Comparison of ENCODE assay signal across 18 cellular contexts in genomic region chr15:63587527-63587926, GRCh38. TPM values are rescaled to one million over a fixed set of nuclear protein-coding genes. Genes with fewer than 3 reads are reported as not detected.
DNase-seq lines count a peak whose midpoint lies in the region; ATAC-seq, FAIRE-seq and TF ChIP-seq lines count a peak whose summit lies in the region.
"Had no signal": no experiment of that assay in that cellular context is flagged by ENCODE, and none has a peak within 500 bp of the region (broad histone marks: within the 10 kb centered on the region; RNA-seq: fewer than 3 reads in every experiment).

No MANE protein-coding gene starts in this region.

- DNase-seq in AG09319 (ENCODE audit: extremely low read depth, low read depth) (peak; percentile 42), HFFc6 (peak; percentile 33), K562 (ENCODE audit: extremely low read depth in 1 of 4, low spot score in 3 of 4) (no peak), left colon (no peak), GM12892 (ENCODE audit: insufficient read length) (no peak), progenitor cell of endocrine pancreas (ENCODE audit: low spot score, unreplicated experiment) (no peak), glutamatergic neuron (no peak)
- DNase-seq in natural killer cell treated with Interleukin-12 subunit alpha and Interleukin-12 subunit beta and Interleukin-15 and Interleukin-18, amount 100 ng/mL, for 72 hours (ENCODE audit: low spot score), result no peak
- DNase-seq: activated CD8-positive, alpha-beta memory T cell treated with anti-CD3 and anti-CD28 coated beads, Interleukin-2, amount 50 U/mL, for 4 hours; activated naive CD4-positive, alpha-beta T cell; lower lobe of right lung; NCI-H146; NCI-H2227 treated with DMSO at 0.1 percent for 48 hours; NK-92 treated with Interleukin-12 subunit alpha and Interleukin-12 subunit beta, amount 100 ng/mL, for 24 hours; stimulated activated CD4-positive, alpha-beta T cell treated with anti-CD3 and anti-CD28 coated beads, Interleukin-4, amount 100 ng/mL, for 1 hour had no signal

- no peak for TF ChIP-seq RAD21 in K562 (CRISPR knock-in tag; conservative IDR thresholded peaks at IDR 0.05 in 1 of 2, IDR thresholded peaks at IDR 0.05 in 1 of 2)

- H3K9me1 ChIP-seq in K562 (ENCODE audit: control insufficient read depth, insufficient read depth, low read length), result no peaks in the 10 kb centered on the region

- no TSS peak for BruUV-seq in K562 (replicated peaks; lab: Mats Ljungman, UMichigan)

- H3K36me3 Mint-ChIP-seq in HFFc6 (ENCODE audit: low read depth), result peaks cover 53% of the 10 kb centered on the region
- peaks cover 67% of the 10 kb centered on the region for H3K36me3 Mint-ChIP-seq in progenitor cell of endocrine pancreas (ENCODE audit: insufficient read depth)
- H3K36me3 Mint-ChIP-seq in natural killer cell treated with Interleukin-12 subunit alpha and Interleukin-12 subunit beta and Interleukin-15 and Interleukin-18, amount 100 ng/mL, for 72 hours, result peaks cover 37% of the 10 kb centered on the region
- peaks cover 21% of the 10 kb centered on the region for H3K36me3 Mint-ChIP-seq in glutamatergic neuron (ENCODE audit: unreplicated experiment)

- no peak for TF ChIP-seq EP300 in K562 (IDR thresholded peaks at IDR 0.05; ENCODE audit: low read length)

- CTCF ChIA-PET in K562 (lab: Yijun Ruan, JAX; ENCODE audit: low intra/inter-chr PET ratio), result no interaction called here

- H4K20me1 ChIP-seq in K562 (replicated peaks; ENCODE audit: control insufficient read depth, insufficient read depth, low read length), result no peaks in the 10 kb centered on the region

- H3K4me2 ChIP-seq in K562 (ENCODE audit: insufficient read depth, low read length), result no peak overlapping the region

- no peaks in the 10 kb centered on the region for H3K27me3 Mint-ChIP-seq in HFFc6 (ENCODE audit: insufficient read depth)
- H3K27me3 Mint-ChIP-seq in progenitor cell of endocrine pancreas, result no peaks in the 10 kb centered on the region
- H3K27me3 Mint-ChIP-seq in natural killer cell treated with Interleukin-12 subunit alpha and Interleukin-12 subunit beta and Interleukin-15 and Interleukin-18, amount 100 ng/mL, for 72 hours, result no peaks in the 10 kb centered on the region
- H3K27me3 Mint-ChIP-seq in glutamatergic neuron (ENCODE audit: unreplicated experiment), result peaks cover 1% of the 10 kb centered on the region

- no peaks in the 10 kb centered on the region for H3K27me3 ChIP-seq in K562 (ENCODE audit: control insufficient read depth in 2 of 2, insufficient read depth in 2 of 2, low read length in 2 of 2)

- peaks cover 33% of the 10 kb centered on the region for H3K4me1 Mint-ChIP-seq in HFFc6 (ENCODE audit: low read depth)
- H3K4me1 Mint-ChIP-seq in progenitor cell of endocrine pancreas (ENCODE audit: low read depth), result peaks cover 20% of the 10 kb centered on the region
- peaks cover 1 to 13% of the 10 kb centered on the region in 2 donors for H3K4me1 Mint-ChIP-seq in natural killer cell treated with Interleukin-12 subunit alpha and Interleukin-12 subunit beta and Interleukin-15 and Interleukin-18, amount 100 ng/mL, for 72 hours (ENCODE audit: low read depth in 2 of 2)
- H3K4me1 Mint-ChIP-seq in glutamatergic neuron (ENCODE audit: low read depth, unreplicated experiment), result no peaks in the 10 kb centered on the region

- no peak overlapping the region for H3K9ac ChIP-seq in K562 (ENCODE audit: insufficient read depth in 1 of 2, low read depth in 2 of 2, low read length in 2 of 2)

- H3K4me3 ChIP-seq in K562, result no peak overlapping the region
- H3K4me3 ChIP-seq: lower lobe of right lung, skin epidermis had no signal

- intact Hi-C loops in K562 (cut with micrococcal nuclease), result no loop called here
- intact Hi-C loops in left colon (cut with DNase I, micrococcal nuclease), result no loop called here

- ATAC-seq in K562 (no peak), left colon (peak; percentile 33)
- no peak for ATAC-seq in natural killer cell treated with Interleukin-12 subunit alpha and Interleukin-12 subunit beta and Interleukin-15 and Interleukin-18, amount 100 ng/mL, for 72 hours

- WGBS in K562 (ENCODE audit: insufficient coverage, low coverage, missing lambda C conversion rate), result 91% methylated on average over 2 of the region's 2 CpGs

- FAIRE-seq in K562 (lab: Jason Lieb, UNC), result peak; percentile 67
- no peak for FAIRE-seq in GM12892 (lab: Jason Lieb, UNC)
- FAIRE-seq: D721Med had no signal

- H3K9me3 Mint-ChIP-seq in HFFc6 (no peaks in the 10 kb centered on the region), progenitor cell of endocrine pancreas (ENCODE audit: low read depth) (peaks cover 9% of the 10 kb centered on the region), glutamatergic neuron (ENCODE audit: unreplicated experiment) (no peaks in the 10 kb centered on the region)
- H3K9me3 Mint-ChIP-seq in natural killer cell treated with Interleukin-12 subunit alpha and Interleukin-12 subunit beta and Interleukin-15 and Interleukin-18, amount 100 ng/mL, for 72 hours, result no peaks in the 10 kb centered on the region

- TF ChIP-seq POLR2A in K562 (conservative IDR thresholded peaks at IDR 0.05) (no peak), GM12892 (IDR thresholded peaks at IDR 0.05; ENCODE audit: low read depth, low read length) (no peak)

- no peaks in the 10 kb centered on the region for H3K9me3 ChIP-seq in K562 (replicated peaks; ENCODE audit: control insufficient read depth, insufficient read depth, low read depth, low read length)
- H3K9me3 ChIP-seq: lower lobe of right lung had no signal

- H3K4me3 Mint-ChIP-seq in HFFc6 (no peak overlapping the region), progenitor cell of endocrine pancreas (ENCODE audit: low read depth) (no peak overlapping the region), glutamatergic neuron (ENCODE audit: unreplicated experiment) (no peak overlapping the region)
- H3K4me3 Mint-ChIP-seq in natural killer cell treated with Interleukin-12 subunit alpha and Interleukin-12 subunit beta and Interleukin-15 and Interleukin-18, amount 100 ng/mL, for 72 hours, result no peak overlapping the region

- no peak overlapping the region for H2AFZ ChIP-seq in K562 (ENCODE audit: low read depth, low read length)

- in situ Hi-C loops in K562 (cut with MboI), result no loop called here

- POLR2A ChIA-PET in K562 (lab: Yijun Ruan, JAX), result interaction anchor here (0.7 kb wide), 1 partner anchor 111 kb away, joined by 3 read pairs; no protein-coding TSS in a partner anchor

- H3K36me3 ChIP-seq in K562 (ENCODE audit: control insufficient read depth, insufficient read depth, low read length), result peaks cover 78% of the 10 kb centered on the region

- H3K79me2 ChIP-seq in K562 (ENCODE audit: control insufficient read depth, insufficient read depth, low read length), result no peaks in the 10 kb centered on the region

- H3K27ac Mint-ChIP-seq in HFFc6 (no peak overlapping the region), progenitor cell of endocrine pancreas (no peak overlapping the region), glutamatergic neuron (ENCODE audit: unreplicated experiment) (no peak overlapping the region)
- H3K27ac Mint-ChIP-seq in natural killer cell treated with Interleukin-12 subunit alpha and Interleukin-12 subunit beta and Interleukin-15 and Interleukin-18, amount 100 ng/mL, for 72 hours, result no peak overlapping the region

- TF ChIP-seq CTCF in AG09319 (IDR thresholded peaks at IDR 0.05; ENCODE audit: low read depth, low read length) (no peak), HFFc6 (IDR thresholded peaks at IDR 0.05) (no peak), K562 (IDR thresholded peaks at IDR 0.05 in 2 of 3, conservative IDR thresholded peaks at IDR 0.05 in 1 of 3; ENCODE audit: insufficient read depth in 2 of 3, low read depth in 1 of 3, low read length in 3 of 3) (no peak), progenitor cell of endocrine pancreas (IDR thresholded peaks at IDR 0.05; ENCODE audit: unreplicated experiment) (no peak), glutamatergic neuron (IDR thresholded peaks at IDR 0.05; ENCODE audit: partially characterized antibody, unreplicated experiment) (no peak)

- no peak overlapping the region for H3K27ac ChIP-seq in K562 (ENCODE audit: extremely low read depth, low read depth, low read length)
- H3K27ac ChIP-seq: lower lobe of right lung, skin epidermis had no signal

- no peaks in the 10 kb centered on the region for H3K4me1 ChIP-seq in K562 (replicated peaks in 1 of 2; ENCODE audit: control insufficient read depth in 2 of 2, insufficient read depth in 2 of 2, low read length in 2 of 2)
- H3K4me1 ChIP-seq: lower lobe of right lung had no signal

RNA-seq across cellular contexts. Expression of gene FBXL22, which starts 9.7 kb away (rescaled TPM):
- total RNA-seq in HFFc6 (2021; fragmentation: NEBNext Ultra II Directional; extraction: Animal tissue kit (Norgen Biotek cat#: 25700)), result under 1 TPM; 0.20 to 0.57 (median 0.29) TPM
- total RNA-seq in K562 (2011; cell fraction: chromatin; rRNA removed; ENCODE audit: low replicate concordance), result 0.35 TPM in 1 of 2 replicates, not detected in the other
- total RNA-seq in K562 (2011; cell fraction: nucleolus; rRNA removed), result 0.33 and 0.39 TPM in 2 replicates
- total RNA-seq in K562 (2011; cell fraction: nucleoplasm; rRNA removed), result 0.81 TPM in 1 of 2 replicates, not detected in the other
- not detected in 2 replicates for total RNA-seq in K562 (2014; rRNA removed)
- not detected in 2 replicates for total RNA-seq in K562 (2014; rRNA removed; fragmentation: Illumina TruSeq; extraction: Trizol)
- total RNA-seq in K562 (2015; rRNA removed; fragmentation: Illumina TruSeq; extraction: Trizol), result not detected in 2 replicates
- total RNA-seq in K562 (2021), result not detected in 2 replicates
- not detected in 2 replicates for polyA plus RNA-seq in K562 (2011; rRNA removed)
- polyA plus RNA-seq in K562 (2011; cell fraction: cytosol; rRNA removed), result not detected in 2 replicates
- polyA plus RNA-seq in K562 (2011; cell fraction: nucleus; rRNA removed), result 0.04 and 0.17 TPM in 2 replicates
- polyA plus RNA-seq in K562 (2012), result 0.07 and 0.14 TPM in 2 replicates
- not detected in 2 replicates for polyA plus RNA-seq in K562 (2014; fragmentation: Illumina TruSeq; extraction: Trizol)
- not detected for polyA plus RNA-seq in K562 (2014; fragmentation: Nextera tagmentation; extraction: Ambion mirVana)
- polyA plus RNA-seq in K562 (2014; rRNA removed), result not detected in 2 replicates
- polyA minus RNA-seq in K562 (2011; rRNA and poly(A)+ RNA removed), result not detected in 2 replicates
- not detected in 2 replicates for polyA minus RNA-seq in K562 (2011; cell fraction: cytosol; rRNA and poly(A)+ RNA removed)
- 0.22 and 0.27 TPM in 2 replicates for polyA minus RNA-seq in K562 (2011; cell fraction: nucleus; rRNA and poly(A)+ RNA removed)
- total RNA-seq in left colon, result 1 to 10 TPM; 2.5 to 5.4 TPM
- polyA plus RNA-seq in GM12892 (2012; ENCODE audit: missing spikeins), result 0.40 TPM
- 0.29 and 0.31 TPM in 2 replicates for total RNA-seq in progenitor cell of endocrine pancreas
- 1 to 10 TPM in 1 of 2 donors, under 1 TPM in 1; 0.45 to 1.5 TPM for total RNA-seq in natural killer cell treated with Interleukin-12 subunit alpha and Interleukin-12 subunit beta and Interleukin-15 and Interleukin-18, amount 100 ng/mL, for 72 hours
- total RNA-seq in glutamatergic neuron (ENCODE audit: unreplicated experiment), result not detected
- total RNA-seq: epithelial cell of proximal tubule had no signal

Comparison
In these comparisons a context has a peak if more than half of its experiments do, and no peak if none do; other contexts are left out.
1. DNase-seq: peak in AG09319 (single experiment) and HFFc6 (single experiment); none in K562 (0 of 4), left colon (0 of 2), GM12892 (single experiment), progenitor cell of endocrine pancreas (single experiment), natural killer cell treated with Interleukin-12 subunit alpha and Interleukin-12 subunit beta and Interleukin-15 and Interleukin-18, amount 100 ng/mL, for 72 hours (single experiment) and glutamatergic neuron (single experiment).